ENCODE assay signal across 8 cellular contexts in the genomic region with DNA sequence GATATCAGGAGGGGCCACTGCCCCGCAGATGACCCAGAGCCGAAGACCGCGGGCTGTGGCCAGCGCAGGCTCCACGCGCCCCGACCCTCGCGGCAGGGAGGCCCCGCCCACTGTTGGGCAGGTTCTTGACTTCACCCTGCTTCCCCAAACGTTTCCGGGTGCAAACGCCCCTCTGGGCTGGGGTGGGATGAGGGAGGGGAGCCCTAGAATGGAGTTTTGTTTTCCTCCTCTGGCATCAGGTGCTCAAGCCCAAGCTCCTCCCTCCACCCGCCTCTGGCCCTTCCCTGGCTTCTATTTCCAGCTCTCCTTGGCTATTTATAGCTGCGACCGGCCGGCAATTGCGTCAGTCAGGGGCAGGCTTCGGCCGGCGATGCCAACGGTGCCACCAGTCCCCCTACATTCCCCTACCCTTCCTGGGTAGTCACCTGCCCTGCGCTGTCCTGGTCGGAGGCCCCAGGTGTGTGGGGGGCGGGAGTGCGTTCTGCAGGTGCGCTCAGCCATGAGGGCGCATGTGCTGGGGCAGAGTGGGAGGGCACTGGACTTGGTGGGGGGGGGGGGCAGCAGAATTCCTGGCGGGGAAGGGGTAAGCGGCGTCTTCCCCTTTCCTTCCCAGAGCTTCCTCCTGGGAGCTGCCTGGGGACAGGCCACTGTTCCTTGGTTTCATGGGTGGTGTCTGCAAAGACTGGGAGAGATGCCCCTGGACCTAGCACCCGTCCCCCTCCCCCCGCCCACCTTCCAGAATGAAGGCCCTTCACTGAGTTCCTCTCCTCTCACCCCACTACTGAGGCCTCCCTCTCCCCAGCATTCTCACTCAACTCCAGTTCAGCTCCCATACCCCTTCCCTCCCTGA. TPM values are rescaled to one million over a fixed set of nuclear protein-coding genes. Genes with fewer than 3 reads are reported as not detected.
DNase-seq lines count a peak whose midpoint lies in the region; ATAC-seq, FAIRE-seq and TF ChIP-seq lines count a peak whose summit lies in the region.

No MANE protein-coding gene starts in this region.

- TF ChIP-seq POLR2A in K562 (conservative IDR thresholded peaks at IDR 0.05): no peak
- TF ChIP-seq POLR2A in spleen (IDR thresholded peaks at IDR 0.05): no peak

- H2AFZ ChIP-seq in MM.1S (ENCODE audit: low read length): peak overlapping the region; percentile 61; the same call in 1 of the 2 replicates
- no peak overlapping the region for H2AFZ ChIP-seq in K562 (ENCODE audit: low read depth, low read length)

- CTCF ChIA-PET in K562 (lab: Yijun Ruan, JAX; ENCODE audit: low intra/inter-chr PET ratio): no interaction called here

- no peak for TF ChIP-seq EP300 in K562 (IDR thresholded peaks at IDR 0.05; ENCODE audit: low read length)

- H3K27ac ChIP-seq in MM.1S (ENCODE audit: low read length) (no peak overlapping the region), K562 (ENCODE audit: extremely low read depth, low read depth, low read length) (no peak overlapping the region), iPS-18a (ENCODE audit: low read length) (no peak overlapping the region), spleen (peak overlapping the region in 1 of 8 donors; percentile 18)

- peak; percentile 33 for ATAC-seq in K562

- no peaks in the 10 kb centered on the region for H3F3A ChIP-seq in MM.1S (ENCODE audit: insufficient read depth, low read length)

- no peaks in the 10 kb centered on the region for H3K9me1 ChIP-seq in K562 (ENCODE audit: control insufficient read depth, insufficient read depth, low read length)

- POLR2A ChIA-PET in K562 (lab: Yijun Ruan, JAX): interaction anchor here (0.6 to 1.0 kb wide), 4 partner anchors 26 to 1830 kb away, joined by 3 to 4 read pairs (median 3); no protein-coding TSS in a partner anchor

- H3K27me3 ChIP-seq in MM.1S (replicated peaks; ENCODE audit: insufficient read depth, low read length) (peaks cover 62% of the 10 kb centered on the region), K562 (ENCODE audit: control insufficient read depth in 2 of 2, insufficient read depth in 2 of 2, low read length in 2 of 2) (peaks cover 0 to 5% of the 10 kb centered on the region in 2 experiments; a peak in 1 of 5 replicates), iPS-18a (ENCODE audit: control insufficient read depth, insufficient read depth, low read length) (peaks cover 73% of the 10 kb centered on the region), spleen (replicated peaks in 1 of 7) (peaks cover 0 to 84% (median 37%) of the 10 kb centered on the region in 7 donors)

- H4K20me1 ChIP-seq in MM.1S (ENCODE audit: insufficient read depth, low read length) (no peaks in the 10 kb centered on the region), K562 (replicated peaks; ENCODE audit: control insufficient read depth, insufficient read depth, low read length) (peaks cover 3% of the 10 kb centered on the region; the same call in 1 of the 2 replicates)

- in situ Hi-C loops in K562 (cut with MboI): no loop called here

- BruUV-seq in K562 (replicated peaks; lab: Mats Ljungman, UMichigan): no TSS peak

- peak; percentile 40 for DNase-seq in AG10803 (ENCODE audit: low read depth)
- no peak for DNase-seq in MM.1S
- DNase-seq in K562 (ENCODE audit: extremely low read depth in 1 of 4, low spot score in 3 of 4): peak in 2 of 4 experiments; percentile 23 to 49
- DNase-seq in spleen: no peak
- no peak for DNase-seq in stimulated activated naive CD4-positive, alpha-beta T cell (lab: John Stamatoyannopoulos, UW)
- no peak for DNase-seq in activated CD4-positive, CD25-positive, alpha-beta regulatory T cell (lab: John Stamatoyannopoulos, UW)
- DNase-seq in stimulated activated naive CD4-positive, alpha-beta T cell treated with Interleukin-2 at 50 U/mL for 16 hours (lab: John Stamatoyannopoulos, UW): no peak

- H3K9me3 ChIP-seq in MM.1S (replicated peaks; ENCODE audit: insufficient read depth, low read length): no peaks in the 10 kb centered on the region
- H3K9me3 ChIP-seq in K562 (replicated peaks; ENCODE audit: control insufficient read depth, insufficient read depth, low read depth, low read length): no peaks in the 10 kb centered on the region
- H3K9me3 ChIP-seq in iPS-18a (ENCODE audit: control insufficient read depth, low read depth, low read length): no peaks in the 10 kb centered on the region
- no peaks in the 10 kb centered on the region for H3K9me3 ChIP-seq in spleen

- intact Hi-C loops in K562 (cut with micrococcal nuclease): no loop called here
- intact Hi-C loops in spleen (cut with DNase I; ENCODE audit: low total_unique reads): no loop called here

- no peak overlapping the region; the same call in 1 of the 2 replicates for H3K4me3 ChIP-seq in AG10803 (ENCODE audit: low read length)
- H3K4me3 ChIP-seq in MM.1S (ENCODE audit: low read length): peak overlapping the region; percentile 44
- H3K4me3 ChIP-seq in K562: no peak overlapping the region
- peak overlapping the region; percentile 46 for H3K4me3 ChIP-seq in iPS-18a (ENCODE audit: low read length)
- H3K4me3 ChIP-seq in spleen: peak overlapping the region in 6 of 8 donors; percentile 2 to 71 (median 12)

- 6% methylated on average over 21 of the region's 34 CpGs for WGBS in K562 (ENCODE audit: insufficient coverage, low coverage, missing lambda C conversion rate)
- 9 to 23% (median 15%) methylated on average over 17 to 34 of the region's 34 CpGs for WGBS in spleen, 5 donors

- no peak for FAIRE-seq in K562 (lab: Jason Lieb, UNC)

- H3K4me1 ChIP-seq in MM.1S (ENCODE audit: low read length) (peaks cover 7% of the 10 kb centered on the region; the same call in 1 of the 2 replicates), K562 (replicated peaks in 1 of 2; ENCODE audit: control insufficient read depth in 2 of 2, insufficient read depth in 2 of 2, low read length in 2 of 2) (peaks cover 0 to 44% of the 10 kb centered on the region in 2 experiments; a peak in 3 of 5 replicates), iPS-18a (ENCODE audit: control insufficient read depth, low read depth, low read length) (peaks cover 7% of the 10 kb centered on the region), spleen (peaks cover 17 to 28% (median 25%) of the 10 kb centered on the region in 6 donors)

- no peak for TF ChIP-seq RAD21 in K562 (CRISPR knock-in tag; conservative IDR thresholded peaks at IDR 0.05 in 1 of 2, IDR thresholded peaks at IDR 0.05 in 1 of 2)

- H3K36me3 ChIP-seq in MM.1S (replicated peaks; ENCODE audit: insufficient read depth, low read length): no peaks in the 10 kb centered on the region
- H3K36me3 ChIP-seq in K562 (ENCODE audit: control insufficient read depth, insufficient read depth, low read length): no peaks in the 10 kb centered on the region
- no peaks in the 10 kb centered on the region for H3K36me3 ChIP-seq in iPS-18a (ENCODE audit: control insufficient read depth, low read depth, low read length)
- H3K36me3 ChIP-seq in spleen: no peaks in the 10 kb centered on the region

- no peak overlapping the region; the same call in 1 of the 2 replicates for H3K9ac ChIP-seq in MM.1S (ENCODE audit: low read length)
- no peak overlapping the region; a peak in 1 of 4 replicates for H3K9ac ChIP-seq in K562 (ENCODE audit: insufficient read depth in 1 of 2, low read depth in 2 of 2, low read length in 2 of 2)
- no peak overlapping the region for H3K9ac ChIP-seq in iPS-18a (ENCODE audit: low read length)

- TF ChIP-seq CTCF in AG10803 (conservative IDR thresholded peaks at IDR 0.05; ENCODE audit: low read length) (no peak), MM.1S (IDR thresholded peaks at IDR 0.05; ENCODE audit: low read length) (no peak), K562 (IDR thresholded peaks at IDR 0.05 in 2 of 3, conservative IDR thresholded peaks at IDR 0.05 in 1 of 3; ENCODE audit: insufficient read depth in 2 of 3, low read depth in 1 of 3, low read length in 3 of 3) (no peak), spleen (IDR thresholded peaks at IDR 0.05 in 8 of 11, conservative IDR thresholded peaks at IDR 0.05 in 3 of 11) (no peak)

- H3K4me2 ChIP-seq in MM.1S (ENCODE audit: low read depth, low read length) (peak overlapping the region; percentile 68), K562 (ENCODE audit: insufficient read depth, low read length) (no peak overlapping the region; the same call in 1 of the 2 replicates)

- H3K79me2 ChIP-seq in MM.1S (ENCODE audit: low read length) (no peaks in the 10 kb centered on the region), K562 (ENCODE audit: control insufficient read depth, insufficient read depth, low read length) (no peaks in the 10 kb centered on the region)

- no peaks in the 10 kb centered on the region for H3K9me2 ChIP-seq in MM.1S (replicated peaks; ENCODE audit: insufficient read depth, low read length)

RNA-seq across cellular contexts. Expression of gene DUSP8, which starts 23.6 kb away (rescaled TPM):
- total RNA-seq in K562 (2011; cell fraction: chromatin; rRNA removed; ENCODE audit: low replicate concordance): 2.6 and 6.2 TPM in 2 replicates
- 1.4 and 3.5 TPM in 2 replicates for total RNA-seq in K562 (2011; cell fraction: nucleolus; rRNA removed)
- 2.0 and 5.0 TPM in 2 replicates for total RNA-seq in K562 (2011; cell fraction: nucleoplasm; rRNA removed)
- 0.18 and 0.29 TPM in 2 replicates for total RNA-seq in K562 (2014; rRNA removed)
- 0.22 and 0.33 TPM in 2 replicates for total RNA-seq in K562 (2014; rRNA removed; fragmentation: Illumina TruSeq; extraction: Trizol)
- total RNA-seq in K562 (2015; rRNA removed; fragmentation: Illumina TruSeq; extraction: Trizol): 0.14 TPM in 1 of 2 replicates, not detected in the other
- total RNA-seq in K562 (2021): 0.83 and 2.0 TPM in 2 replicates
- 2.0 and 4.4 TPM in 2 replicates for polyA plus RNA-seq in K562 (2011; rRNA removed)
- 1.8 and 2.8 TPM in 2 replicates for polyA plus RNA-seq in K562 (2011; cell fraction: cytosol; rRNA removed)
- 3.9 and 5.9 TPM in 2 replicates for polyA plus RNA-seq in K562 (2011; cell fraction: nucleus; rRNA removed)
- 1.7 and 1.8 TPM in 2 replicates for polyA plus RNA-seq in K562 (2012)
- 0.86 and 1.7 TPM in 2 replicates for polyA plus RNA-seq in K562 (2014; fragmentation: Illumina TruSeq; extraction: Trizol)
- not detected for polyA plus RNA-seq in K562 (2014; fragmentation: Nextera tagmentation; extraction: Ambion mirVana)
- 0.50 and 1.0 TPM in 2 replicates for polyA plus RNA-seq in K562 (2014; rRNA removed)
- polyA minus RNA-seq in K562 (2011; rRNA and poly(A)+ RNA removed): 0.81 and 1.4 TPM in 2 replicates
- polyA minus RNA-seq in K562 (2011; cell fraction: cytosol; rRNA and poly(A)+ RNA removed): 2.7 and 4.1 TPM in 2 replicates
- 0.78 and 1.1 TPM in 2 replicates for polyA minus RNA-seq in K562 (2011; cell fraction: nucleus; rRNA and poly(A)+ RNA removed)
- total RNA-seq in spleen: 10 to 100 TPM in 1 of 7 donors, 1 to 10 TPM in 6; 1.4 to 18.4 (median 3.1) TPM
- 1 to 10 TPM in 1 of 3 donors, under 1 TPM in 2; 0.38 to 3.2 (median 0.87) TPM for polyA plus RNA-seq in spleen

RNA-seq across cellular contexts. Expression of gene KRTAP5-1, which starts 36.6 kb away (rescaled TPM):
- not detected in 2 replicates for total RNA-seq in K562 (2011; cell fraction: chromatin; rRNA removed; ENCODE audit: low replicate concordance)
- not detected in 2 replicates for total RNA-seq in K562 (2011; cell fraction: nucleolus; rRNA removed)
- total RNA-seq in K562 (2011; cell fraction: nucleoplasm; rRNA removed): not detected in 2 replicates
- total RNA-seq in K562 (2014; rRNA removed) (not detected in 2 replicates), K562 (2014; rRNA removed; fragmentation: Illumina TruSeq; extraction: Trizol) (not detected in 2 replicates), K562 (2015; rRNA removed; fragmentation: Illumina TruSeq; extraction: Trizol) (not detected in 2 replicates), K562 (2021) (not detected in 2 replicates), spleen (not detected)
- polyA plus RNA-seq in K562 (2011; rRNA removed) (not detected in 2 replicates), K562 (2014; fragmentation: Illumina TruSeq; extraction: Trizol) (not detected in 2 replicates), K562 (2014; fragmentation: Nextera tagmentation; extraction: Ambion mirVana) (not detected), K562 (2014; rRNA removed) (not detected in 2 replicates), spleen (not detected)
- polyA plus RNA-seq in K562 (2011; cell fraction: cytosol; rRNA removed): not detected in 2 replicates
- polyA plus RNA-seq in K562 (2011; cell fraction: nucleus; rRNA removed): not detected in 2 replicates
- not detected in 2 replicates for polyA plus RNA-seq in K562 (2012)
- polyA minus RNA-seq in K562 (2011; rRNA and poly(A)+ RNA removed): not detected in 2 replicates
- not detected in 2 replicates for polyA minus RNA-seq in K562 (2011; cell fraction: cytosol; rRNA and poly(A)+ RNA removed)
- polyA minus RNA-seq in K562 (2011; cell fraction: nucleus; rRNA and poly(A)+ RNA removed): not detected in 2 replicates

RNA-seq across cellular contexts. Expression of gene KRTAP5-2, which starts 49.6 kb away (rescaled TPM):
- not detected in 2 replicates for total RNA-seq in K562 (2011; cell fraction: chromatin; rRNA removed; ENCODE audit: low replicate concordance)
- not detected in 2 replicates for total RNA-seq in K562 (2011; cell fraction: nucleolus; rRNA removed)
- not detected in 2 replicates for total RNA-seq in K562 (2011; cell fraction: nucleoplasm; rRNA removed)
- not detected in 2 replicates for total RNA-seq in K562 (2014; rRNA removed)
- total RNA-seq in K562 (2014; rRNA removed; fragmentation: Illumina TruSeq; extraction: Trizol): not detected in 2 replicates
- not detected in 2 replicates for total RNA-seq in K562 (2015; rRNA removed; fragmentation: Illumina TruSeq; extraction: Trizol)
- total RNA-seq in K562 (2021): not detected in 2 replicates
- polyA plus RNA-seq in K562 (2011; rRNA removed): not detected in 2 replicates
- polyA plus RNA-seq in K562 (2011; cell fraction: cytosol; rRNA removed): not detected in 2 replicates
- polyA plus RNA-seq in K562 (2011; cell fraction: nucleus; rRNA removed): not detected in 2 replicates
- not detected in 2 replicates for polyA plus RNA-seq in K562 (2012)
- not detected in 2 replicates for polyA plus RNA-seq in K562 (2014; fragmentation: Illumina TruSeq; extraction: Trizol)
- polyA plus RNA-seq in K562 (2014; fragmentation: Nextera tagmentation; extraction: Ambion mirVana): not detected
- not detected in 2 replicates for polyA plus RNA-seq in K562 (2014; rRNA removed)
- not detected in 2 replicates for polyA minus RNA-seq in K562 (2011; rRNA and poly(A)+ RNA removed)
- not detected in 2 replicates for polyA minus RNA-seq in K562 (2011; cell fraction: cytosol; rRNA and poly(A)+ RNA removed)
- not detected in 2 replicates for polyA minus RNA-seq in K562 (2011; cell fraction: nucleus; rRNA and poly(A)+ RNA removed)
- not detected for total RNA-seq in spleen
- not detected for polyA plus RNA-seq in spleen

RNA-seq across cellular contexts. Expression of gene KRTAP5-3, which starts 59.8 kb away (rescaled TPM):
- not detected in 2 replicates for total RNA-seq in K562 (2011; cell fraction: chromatin; rRNA removed; ENCODE audit: low replicate concordance)
- not detected in 2 replicates for total RNA-seq in K562 (2011; cell fraction: nucleolus; rRNA removed)
- total RNA-seq in K562 (2011; cell fraction: nucleoplasm; rRNA removed): not detected in 2 replicates
- total RNA-seq in K562 (2014; rRNA removed): not detected in 2 replicates
- not detected in 2 replicates for total RNA-seq in K562 (2014; rRNA removed; fragmentation: Illumina TruSeq; extraction: Trizol)
- total RNA-seq in K562 (2015; rRNA removed; fragmentation: Illumina TruSeq; extraction: Trizol): not detected in 2 replicates
- not detected in 2 replicates for total RNA-seq in K562 (2021)
- polyA plus RNA-seq in K562 (2011; rRNA removed): not detected in 2 replicates
- not detected in 2 replicates for polyA plus RNA-seq in K562 (2011; cell fraction: cytosol; rRNA removed)
- not detected in 2 replicates for polyA plus RNA-seq in K562 (2011; cell fraction: nucleus; rRNA removed)
- not detected in 2 replicates for polyA plus RNA-seq in K562 (2012)
- polyA plus RNA-seq in K562 (2014; fragmentation: Illumina TruSeq; extraction: Trizol): not detected in 2 replicates
- polyA plus RNA-seq in K562 (2014; fragmentation: Nextera tagmentation; extraction: Ambion mirVana): not detected
- polyA plus RNA-seq in K562 (2014; rRNA removed): not detected in 2 replicates
- not detected in 2 replicates for polyA minus RNA-seq in K562 (2011; rRNA and poly(A)+ RNA removed)
- not detected in 2 replicates for polyA minus RNA-seq in K562 (2011; cell fraction: cytosol; rRNA and poly(A)+ RNA removed)
- polyA minus RNA-seq in K562 (2011; cell fraction: nucleus; rRNA and poly(A)+ RNA removed): not detected in 2 replicates
- not detected for total RNA-seq in spleen
- polyA plus RNA-seq in spleen: not detected

Comparison
In these comparisons a context has a peak if more than half of its experiments do, and no peak if none do; other contexts are left out.
1. H3K4me3 ChIP-seq: peak in MM.1S (single experiment), iPS-18a (single experiment) and spleen (6 of 8); none in AG10803 (single experiment) and K562 (single experiment).